ENCODE assay signal across 27 cellular contexts in genomic region chr20:19257201-19257600, GRCh38. TPM values are rescaled to one million over a fixed set of nuclear protein-coding genes. Genes with fewer than 3 reads are reported as not detected.
"Had no signal": no experiment of that assay in that cellular context is flagged by ENCODE, and none has a peak within 500 bp of the region (broad histone marks: within the 10 kb centered on the region; RNA-seq: fewer than 3 reads in every experiment).

No MANE protein-coding gene starts in this region.

- H3K4me3 Mint-ChIP-seq: activated CD8-positive, alpha-beta memory T cell treated with anti-CD3 and anti-CD28 coated beads, Interleukin-2, amount 10 ng/mL, durations not matched to agents 7 days and 5 days; activated naive CD8-positive, alpha-beta T cell treated with anti-CD3 and anti-CD28 coated beads, Interleukin-2, amount 50 U/mL, for 24 hours; activated T-cell treated with anti-CD3 and anti-CD28 coated beads, Interleukin-2, amount 50 U/mL, for 24 hours; activated T-helper 1 cell treated with anti-CD3 and anti-CD28 coated beads, Interleukin-12 subunit alpha, Interleukin-12 subunit beta, Interleukin-2, Interleukin-4 antibody, amounts not matched to agents 30 ng/mL and 10 ng/mL and 1 ng/mL, durations not matched to agents 14 hours and 24 hours and 36 hours; brain; central memory CD8-positive, alpha-beta T cell; T-helper 1 cell treated with Interleukin-12 subunit alpha and Interleukin-12 subunit beta and Interleukin-4 antibody, amounts not matched to agents 30 μg/mL and 1 μg/mL, for 36 hours; WTC11 had no signal

- H3K27me3 Mint-ChIP-seq: activated CD8-positive, alpha-beta memory T cell treated with anti-CD3 and anti-CD28 coated beads, Interleukin-2, amount 10 ng/mL, durations not matched to agents 7 days and 5 days; activated T-cell treated with anti-CD3 and anti-CD28 coated beads, Interleukin-2, amount 50 U/mL, for 24 hours; central memory CD8-positive, alpha-beta T cell had no signal

- H3K9me3 Mint-ChIP-seq: activated naive CD4-positive, alpha-beta T cell treated with anti-CD3 and anti-CD28 coated beads, Interleukin-2, amount 50 U/mL, for 72 hours; activated naive CD8-positive, alpha-beta T cell treated with anti-CD3 and anti-CD28 coated beads, Interleukin-2, amount 50 U/mL, for 24 hours; activated T-cell treated with anti-CD3 and anti-CD28 coated beads, Interleukin-2, amount 50 U/mL, for 24 hours; activated T-helper 1 cell treated with anti-CD3 and anti-CD28 coated beads, Interleukin-12 subunit alpha, Interleukin-12 subunit beta, Interleukin-2, Interleukin-4 antibody, amounts not matched to agents 30 ng/mL and 10 ng/mL and 1 ng/mL, durations not matched to agents 14 hours and 24 hours and 36 hours; brain; central memory CD8-positive, alpha-beta T cell; T-helper 1 cell treated with Interleukin-12 subunit alpha and Interleukin-12 subunit beta and Interleukin-4 antibody, amounts not matched to agents 30 μg/mL and 1 μg/mL, for 36 hours had no signal

- ATAC-seq: activated CD8-positive, alpha-beta memory T cell treated with anti-CD3 and anti-CD28 coated beads, Interleukin-2, amount 10 ng/mL, durations not matched to agents 7 days and 5 days; activated naive CD4-positive, alpha-beta T cell treated with anti-CD3 and anti-CD28 coated beads, Interleukin-2, amount 50 U/mL, for 72 hours; activated naive CD8-positive, alpha-beta T cell treated with anti-CD3 and anti-CD28 coated beads, Interleukin-2, amount 50 U/mL, for 24 hours; K562; PC-3 had no signal

- DNase-seq: activated CD4-positive, alpha-beta T cell treated with anti-CD3 and anti-CD28 coated beads for 48 hours; activated CD4-positive, alpha-beta T cell treated with anti-CD3 and anti-CD28 coated beads, Interleukin-2, amount 50 U/mL, for 4 hours; activated CD4-positive, CD25-positive, alpha-beta regulatory T cell treated with anti-CD3 and anti-CD28 coated beads, Interleukin-2, amount 50 U/mL, for 72 hours; activated CD8-positive, alpha-beta memory T cell treated with anti-CD3 and anti-CD28 coated beads, Interleukin-2, amount 10 ng/mL, durations not matched to agents 7 days and 5 days; activated effector memory CD4-positive, alpha-beta T cell treated with anti-CD3 and anti-CD28 coated beads, Interleukin-2, amount 50 U/mL, for 16 hours; activated naive CD4-positive, alpha-beta T cell treated with Interleukin-2 at 50 U/mL for 16 hours; activated naive CD8-positive, alpha-beta T cell treated with anti-CD3 and anti-CD28 coated beads, Interleukin-2, amount 50 U/mL, for 24 hours; activated T-cell treated with anti-CD3 and anti-CD28 coated beads, Interleukin-2, amount 50 U/mL, for 24 hours; amygdala; Karpas-422; MM.1S; NCI-H1417 treated with DMSO at 0.1 percent for 48 hours; NCI-H1694; NCI-H2029; NCI-H226; NCI-H526; NCI-H774; PC-3; SHP77 had no signal

- H3K4me1 Mint-ChIP-seq: activated naive CD8-positive, alpha-beta T cell treated with anti-CD3 and anti-CD28 coated beads, Interleukin-2, amount 50 U/mL, for 24 hours; central memory CD8-positive, alpha-beta T cell had no signal

- H3K4me3 ChIP-seq: K562 had no signal

- H3K36me3 Mint-ChIP-seq: activated CD8-positive, alpha-beta memory T cell treated with anti-CD3 and anti-CD28 coated beads, Interleukin-2, amount 10 ng/mL, durations not matched to agents 7 days and 5 days; activated naive CD4-positive, alpha-beta T cell treated with anti-CD3 and anti-CD28 coated beads, Interleukin-2, amount 50 U/mL, for 72 hours; brain; WTC11 had no signal

- H3K27ac Mint-ChIP-seq: activated CD8-positive, alpha-beta memory T cell treated with anti-CD3 and anti-CD28 coated beads, Interleukin-2, amount 10 ng/mL, durations not matched to agents 7 days and 5 days; activated naive CD4-positive, alpha-beta T cell treated with anti-CD3 and anti-CD28 coated beads, Interleukin-2, amount 50 U/mL, for 72 hours; activated naive CD8-positive, alpha-beta T cell treated with anti-CD3 and anti-CD28 coated beads, Interleukin-2, amount 50 U/mL, for 24 hours; activated T-cell treated with anti-CD3 and anti-CD28 coated beads, Interleukin-2, amount 50 U/mL, for 24 hours; activated T-helper 1 cell treated with anti-CD3 and anti-CD28 coated beads, Interleukin-12 subunit alpha, Interleukin-12 subunit beta, Interleukin-2, Interleukin-4 antibody, amounts not matched to agents 30 ng/mL and 10 ng/mL and 1 ng/mL, durations not matched to agents 14 hours and 24 hours and 36 hours; brain; T-helper 1 cell treated with Interleukin-12 subunit alpha and Interleukin-12 subunit beta and Interleukin-4 antibody, amounts not matched to agents 30 μg/mL and 1 μg/mL, for 36 hours had no signal

RNA-seq across cellular contexts. Expression of gene SLC24A3, which starts 44.8 kb away (rescaled TPM):
- total RNA-seq: activated CD8-positive, alpha-beta memory T cell treated with anti-CD3 and anti-CD28 coated beads, Interleukin-2, amount 10 ng/mL, durations not matched to agents 7 days and 5 days; activated naive CD4-positive, alpha-beta T cell treated with anti-CD3 and anti-CD28 coated beads, Interleukin-2, amount 50 U/mL, for 72 hours; activated T-helper 1 cell treated with anti-CD3 and anti-CD28 coated beads, Interleukin-12 subunit alpha, Interleukin-12 subunit beta, Interleukin-2, Interleukin-4 antibody, amounts not matched to agents 30 ng/mL and 10 ng/mL and 1 ng/mL, durations not matched to agents 14 hours and 24 hours and 36 hours; K562; SK-MEL-5 had no signal
